14 cellular contexts compared by ENCODE assay signal in genomic region chr10:84397735-84398144, GRCh38.
DNase-seq lines count a peak whose midpoint lies in the region; ATAC-seq and TF ChIP-seq lines count a peak whose summit lies in the region.
"Had no signal": no experiment of that assay in that cellular context is flagged by ENCODE, and none has a peak within 500 bp of the region (broad histone marks: within the 10 kb centered on the region; RNA-seq: fewer than 3 reads in every experiment).

No MANE protein-coding gene starts in this region.

- H3K27me3 ChIP-seq in naive thymus-derived CD4-positive, alpha-beta T cell (ENCODE audit: control insufficient read depth in 2 of 2, insufficient read depth in 2 of 2, low read length in 2 of 2): no peaks in the 10 kb centered on the region
- no peaks in the 10 kb centered on the region for H3K27me3 ChIP-seq in prostate gland (replicated peaks; ENCODE audit: insufficient read depth)

- TF ChIP-seq POLR2A in prostate gland (IDR thresholded peaks at IDR 0.05): no peak

- peaks cover 15 to 71% (median 52%) of the 10 kb centered on the region in 7 donors for H3K4me1 Mint-ChIP-seq in naive thymus-derived CD4-positive, alpha-beta T cell

- TF ChIP-seq CTCF in GM10266 (IDR thresholded peaks at IDR 0.05; ENCODE audit: control insufficient read depth, insufficient read depth, low read depth, missing control alignments) (no peak), epithelial cell of esophagus (IDR thresholded peaks at IDR 0.05; ENCODE audit: insufficient read depth, low read depth, low read length, missing control alignments) (no peak), prostate gland (IDR thresholded peaks at IDR 0.05) (no peak)

- intact Hi-C loops in naive thymus-derived CD4-positive, alpha-beta T cell (cut with micrococcal nuclease): no loop called here
- intact Hi-C loops in prostate gland (cut with DNase I): no loop called here

- DNase-seq in GM10266 (ENCODE audit: extremely low spot score) (peak; percentile 5), epithelial cell of esophagus (ENCODE audit: low read depth) (peak; percentile 47), T1000 (lab: John Stamatoyannopoulos, UW) (no peak), prostate gland (ENCODE audit: low spot score) (no peak), T-helper 2 cell (no peak)
- DNase-seq in naive thymus-derived CD4-positive, alpha-beta T cell: no peak
- DNase-seq: activated CD4-positive, alpha-beta T cell treated with anti-CD3 and anti-CD28 coated beads, Interleukin-2, amount 50 U/mL, for 48 hours; GM23248; NCI-H2029 treated with DMSO at 0.1 percent for 48 hours; stimulated activated naive B cell treated with anti-CD40 and anti-IgM and Interleukin-4, amounts not matched to agents 10 μg/mL and 1 μg/mL and 100 μg/mL, for 72 hours had no signal

- WGBS in prostate gland: 42% methylated on average over 2 of the region's 2 CpGs

- no peaks in the 10 kb centered on the region for H3K9me3 ChIP-seq in naive thymus-derived CD4-positive, alpha-beta T cell (ENCODE audit: control insufficient read depth in 2 of 3, low read length in 3 of 3)
- no peaks in the 10 kb centered on the region for H3K9me3 ChIP-seq in prostate gland

- H3K4me3 ChIP-seq in epithelial cell of esophagus (ENCODE audit: low read length): no peak overlapping the region
- H3K4me3 ChIP-seq in naive thymus-derived CD4-positive, alpha-beta T cell (ENCODE audit: low read length): no peak overlapping the region
- no peak overlapping the region for H3K4me3 ChIP-seq in prostate gland
- H3K4me3 ChIP-seq: GM23248, SK-N-MC had no signal

- ATAC-seq in GM21619 (IDR thresholded peaks at IDR 0.05; ENCODE audit: unreplicated experiment): peak; percentile 73
- ATAC-seq in HG03354 (IDR thresholded peaks at IDR 0.05; ENCODE audit: poor library complexity, severe bottlenecking, unreplicated experiment): peak; percentile 80
- ATAC-seq in naive thymus-derived CD4-positive, alpha-beta T cell: no peak
- ATAC-seq: stimulated activated naive B cell treated with anti-CD40 and anti-IgM and Interleukin-4, amounts not matched to agents 10 μg/mL and 1 μg/mL and 100 μg/mL, for 72 hours had no signal

- no peak overlapping the region for H3K4me3 Mint-ChIP-seq in naive thymus-derived CD4-positive, alpha-beta T cell
- H3K4me3 Mint-ChIP-seq: nephron; stimulated activated naive B cell treated with anti-CD40 and anti-IgM and Interleukin-4, amounts not matched to agents 10 μg/mL and 1 μg/mL and 100 μg/mL, for 72 hours had no signal

- H3K4me1 ChIP-seq in naive thymus-derived CD4-positive, alpha-beta T cell (ENCODE audit: control insufficient read depth in 2 of 2, insufficient read depth in 2 of 2, low read length in 2 of 2): no peaks in the 10 kb centered on the region
- no peaks in the 10 kb centered on the region for H3K4me1 ChIP-seq in prostate gland (replicated peaks)

- no peak overlapping the region for H3K27ac ChIP-seq in naive thymus-derived CD4-positive, alpha-beta T cell (ENCODE audit: low read depth, low read length)
- H3K27ac ChIP-seq in prostate gland: no peak overlapping the region
- H3K27ac ChIP-seq: GM23248, SK-N-MC had no signal

- H3K9me3 Mint-ChIP-seq in naive thymus-derived CD4-positive, alpha-beta T cell: peaks cover 0 to 28% (median 6%) of the 10 kb centered on the region in 11 donors

- peaks cover 7 to 65% (median 54%) of the 10 kb centered on the region in 5 donors for H3K36me3 Mint-ChIP-seq in naive thymus-derived CD4-positive, alpha-beta T cell

- peak overlapping the region in 1 of 9 donors; percentile 75 for H3K27ac Mint-ChIP-seq in naive thymus-derived CD4-positive, alpha-beta T cell
- H3K27ac Mint-ChIP-seq: nephron; stimulated activated naive B cell treated with anti-CD40 and anti-IgM and Interleukin-4, amounts not matched to agents 10 μg/mL and 1 μg/mL and 100 μg/mL, for 72 hours had no signal

- H3K27me3 Mint-ChIP-seq in naive thymus-derived CD4-positive, alpha-beta T cell: no peaks in the 10 kb centered on the region
- H3K27me3 Mint-ChIP-seq: stimulated activated naive B cell treated with anti-CD40 and anti-IgM and Interleukin-4, amounts not matched to agents 10 μg/mL and 1 μg/mL and 100 μg/mL, for 72 hours had no signal

- H3K36me3 ChIP-seq in naive thymus-derived CD4-positive, alpha-beta T cell (ENCODE audit: control insufficient read depth in 2 of 3, insufficient read depth in 3 of 3, low read length in 3 of 3): no peaks in the 10 kb centered on the region
- no peaks in the 10 kb centered on the region for H3K36me3 ChIP-seq in prostate gland

- POLR2A ChIA-PET in naive thymus-derived CD4-positive, alpha-beta T cell (lab: Charles Lee): no interaction called here

- CTCF ChIA-PET in naive thymus-derived CD4-positive, alpha-beta T cell (lab: Charles Lee): interaction anchor here (1.1 kb wide), 1 partner anchor 140 kb away, joined by 3 read pairs; no protein-coding TSS in a partner anchor

Comparison
In these comparisons a context has a peak if more than half of its experiments do, and no peak if none do; other contexts are left out.
1. DNase-seq: peak in GM10266 (single experiment) and epithelial cell of esophagus (single experiment); none in naive thymus-derived CD4-positive, alpha-beta T cell (0 of 9), T1000 (single experiment), prostate gland (single experiment) and T-helper 2 cell (0 of 5).